ENCODE assay signal across 16 cellular contexts in the genomic region with DNA sequence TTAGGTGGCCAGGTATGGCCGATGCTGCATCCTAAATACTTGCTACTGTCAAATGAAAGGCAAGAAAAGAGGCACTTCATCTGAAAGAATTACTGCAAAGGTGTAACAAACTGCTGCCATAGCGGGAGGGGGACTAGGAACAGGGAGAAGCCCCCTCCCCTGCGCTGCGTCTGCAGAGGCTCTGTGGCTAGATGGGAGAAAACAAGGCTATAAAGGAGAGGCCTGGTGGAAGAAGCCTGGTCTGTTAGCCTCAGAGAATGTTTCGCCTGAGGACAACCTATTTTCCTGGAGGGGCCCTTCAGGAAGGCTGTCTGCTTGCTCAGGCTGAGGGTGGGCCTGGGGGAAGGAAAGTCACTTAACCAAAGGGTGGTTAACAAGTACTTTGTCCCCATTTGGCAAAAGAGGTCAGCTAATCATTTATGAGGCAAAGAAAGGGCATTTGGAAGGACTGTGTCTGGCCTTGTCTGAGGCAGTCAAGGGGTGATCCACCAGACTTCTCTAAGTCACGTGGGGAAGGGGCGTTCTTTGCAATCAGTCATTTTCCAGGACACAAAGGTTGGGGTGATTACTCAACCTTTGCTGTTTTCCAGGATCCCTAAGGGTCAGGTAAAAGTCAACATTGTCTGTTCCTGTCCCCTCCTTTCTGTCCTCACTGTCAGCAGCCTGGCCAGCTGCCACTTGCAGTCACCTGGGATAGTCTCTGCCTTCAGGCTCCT.
DNase-seq lines count a peak whose midpoint lies in the region; ATAC-seq and TF ChIP-seq lines count a peak whose summit lies in the region.
"Had no signal": no experiment of that assay in that cellular context is flagged by ENCODE, and none has a peak within 500 bp of the region (broad histone marks: within the 10 kb centered on the region; RNA-seq: fewer than 3 reads in every experiment).

No MANE protein-coding gene starts in this region.

- peak; percentile 28 for ATAC-seq in GM19467 (IDR thresholded peaks at IDR 0.05; ENCODE audit: unreplicated experiment)
- peak; percentile 35 for ATAC-seq in HG02870 (IDR thresholded peaks at IDR 0.05; ENCODE audit: unreplicated experiment)
- ATAC-seq in HG03565 (IDR thresholded peaks at IDR 0.05; ENCODE audit: unreplicated experiment): peak; percentile 16
- ATAC-seq in heart left ventricle: no peak
- ATAC-seq: K562, T-cell had no signal

- no peaks in the 10 kb centered on the region for H4K20me1 ChIP-seq in PC-9 (ENCODE audit: insufficient read depth)

- H3K27ac ChIP-seq in PC-9 (no peak overlapping the region), heart left ventricle (no peak overlapping the region)
- H3K27ac ChIP-seq: 22Rv1 had no signal

- H2AFZ ChIP-seq in PC-9: no peak overlapping the region

- H3K27me3 ChIP-seq in PC-9 (ENCODE audit: insufficient read depth, low read depth) (peaks cover 27% of the 10 kb centered on the region), heart left ventricle (no peaks in the 10 kb centered on the region)

- intact Hi-C loops in PC-9 (cut with micrococcal nuclease; ENCODE audit: unreplicated experiment) (loop anchor here (10.0 kb wide), 1 partner anchor 584 kb away; no protein-coding TSS in a partner anchor), heart left ventricle (cut with DNase I) (no loop called here)

- no peaks in the 10 kb centered on the region for H3F3A ChIP-seq in PC-9 (ENCODE audit: insufficient read depth, low read depth)

- no peak for TF ChIP-seq POLR2A in heart left ventricle (IDR thresholded peaks at IDR 0.05)

- WGBS in heart left ventricle, 4 donors: 85 to 92% (median 88%) methylated on average over 7 of the region's 7 CpGs

- H3K4me3 ChIP-seq in PC-9 (no peak overlapping the region), heart left ventricle (no peak overlapping the region)
- H3K4me3 ChIP-seq: HAP-1, K562 had no signal

- H3K4me1 ChIP-seq in PC-9 (replicated peaks; ENCODE audit: insufficient read depth): no peaks in the 10 kb centered on the region
- no peaks in the 10 kb centered on the region for H3K4me1 ChIP-seq in heart left ventricle
- H3K4me1 ChIP-seq: HAP-1 had no signal

- POLR2A ChIA-PET in PC-9 (lab: Charles Lee; ENCODE audit: unreplicated experiment): no interaction called here

- DNase-seq in ELF-1 (ENCODE audit: low read depth, low spot score) (peak; percentile 47), PC-9 (no peak), GM20000 (ENCODE audit: low spot score) (no peak), heart left ventricle (no peak), 8988T (no peak)
- DNase-seq: activated CD4-positive, alpha-beta T cell treated with anti-CD3 and anti-CD28 coated beads for 48 hours; activated naive CD4-positive, alpha-beta T cell treated with anti-CD3 and anti-CD28 coated beads for 36 hours; NCI-H2029 treated with DMSO at 0.1 percent for 48 hours; stimulated activated CD4-positive, alpha-beta T cell treated with anti-CD3 and anti-CD28 coated beads, Interleukin-4, amount 100 ng/mL, for 4 hours; T-cell had no signal

- H3K9me2 ChIP-seq in PC-9 (ENCODE audit: insufficient read depth): no peaks in the 10 kb centered on the region

- no peaks in the 10 kb centered on the region for H3K79me2 ChIP-seq in PC-9 (ENCODE audit: low read depth)

- CTCF ChIA-PET in PC-9 (lab: Charles Lee): no interaction called here

- no TSS peak for BruUV-seq in PC-9 (replicated peaks; lab: Mats Ljungman, UMichigan)

- H3K9me3 ChIP-seq in PC-9 (ENCODE audit: insufficient read depth, low read depth): no peaks in the 10 kb centered on the region
- H3K9me3 ChIP-seq in heart left ventricle: peaks cover 0 to 17% (median 0%) of the 10 kb centered on the region in 12 donors
- H3K9me3 ChIP-seq: HAP-1 had no signal

- H3K4me2 ChIP-seq in PC-9: no peak overlapping the region

- H3K36me3 ChIP-seq in PC-9 (ENCODE audit: low read depth) (no peaks in the 10 kb centered on the region), heart left ventricle (no peaks in the 10 kb centered on the region)
- H3K36me3 ChIP-seq: HAP-1 had no signal

- no peak for TF ChIP-seq CTCF in PC-9 (conservative IDR thresholded peaks at IDR 0.05)
- TF ChIP-seq CTCF in GM20000 (IDR thresholded peaks at IDR 0.05; ENCODE audit: extremely low read depth, missing control alignments): no peak
- TF ChIP-seq CTCF in heart left ventricle (IDR thresholded peaks at IDR 0.05): no peak

Comparison
In these comparisons a context has a peak if more than half of its experiments do, and no peak if none do; other contexts are left out.
1. ATAC-seq: peak in GM19467 (single experiment), HG02870 (single experiment) and HG03565 (single experiment); none in heart left ventricle (0 of 4).